ENCODE assay signal across 26 cellular contexts in genomic region chr10:124552877-124553276, GRCh38.
"Had no signal": no experiment of that assay in that cellular context is flagged by ENCODE, and none has a peak within 500 bp of the region (broad histone marks: within the 10 kb centered on the region; RNA-seq: fewer than 3 reads in every experiment).

No MANE protein-coding gene starts in this region.

- H3K27ac Mint-ChIP-seq: dendritic cell treated with granulocyte-macrophage colony-stimulating factor and Interleukin-4, amounts not matched to agents 40 ng/mL and 50 ng/mL, for 4 days; endodermal cell; mesothelial cell of epicardium; naive thymus-derived CD4-positive, alpha-beta T cell; nephron; stimulated activated naive CD8-positive, alpha-beta T cell treated with anti-CD3 and anti-CD28 coated beads, Interleukin-15, amount 100 ng/mL, for 72 hours had no signal

- H3K9me3 Mint-ChIP-seq: dendritic cell treated with granulocyte-macrophage colony-stimulating factor and Interleukin-4, amounts not matched to agents 40 ng/mL and 50 ng/mL, for 4 days; endodermal cell; mesothelial cell of epicardium; naive thymus-derived CD4-positive, alpha-beta T cell; nephron; stimulated activated naive CD8-positive, alpha-beta T cell treated with anti-CD3 and anti-CD28 coated beads, Interleukin-15, amount 100 ng/mL, for 72 hours had no signal

- ATAC-seq: esophagus mucosa; gastrocnemius medialis; heart right ventricle; left cardiac atrium; left lung; mucosa of descending colon; naive thymus-derived CD4-positive, alpha-beta T cell; pancreas; right lobe of liver; stimulated activated naive CD8-positive, alpha-beta T cell treated with anti-CD3 and anti-CD28 coated beads, Interleukin-15, amount 100 ng/mL, for 72 hours; upper lobe of right lung had no signal

- H3K4me1 Mint-ChIP-seq: endodermal cell; nephron; stimulated activated naive CD8-positive, alpha-beta T cell treated with anti-CD3 and anti-CD28 coated beads, Interleukin-15, amount 100 ng/mL, for 72 hours had no signal

- H3K27me3 Mint-ChIP-seq: dendritic cell treated with granulocyte-macrophage colony-stimulating factor and Interleukin-4, amounts not matched to agents 40 ng/mL and 50 ng/mL, for 4 days; naive thymus-derived CD4-positive, alpha-beta T cell; stimulated activated naive CD8-positive, alpha-beta T cell treated with anti-CD3 and anti-CD28 coated beads, Interleukin-15, amount 100 ng/mL, for 72 hours had no signal

- H3K4me3 Mint-ChIP-seq: dendritic cell treated with granulocyte-macrophage colony-stimulating factor and Interleukin-4, amounts not matched to agents 40 ng/mL and 50 ng/mL, for 4 days; endodermal cell; mesothelial cell of epicardium; naive thymus-derived CD4-positive, alpha-beta T cell; nephron; stimulated activated naive CD8-positive, alpha-beta T cell treated with anti-CD3 and anti-CD28 coated beads, Interleukin-15, amount 100 ng/mL, for 72 hours had no signal

- H3K36me3 Mint-ChIP-seq: mesothelial cell of epicardium had no signal

- DNase-seq: colonic mucosa; effector CD8-positive, alpha-beta T cell; endodermal cell; foreskin fibroblast; gastrocnemius medialis; heart right ventricle; hippocampal formation; left cardiac atrium; mesenchymal stem cell; mucosa of descending colon; naive thymus-derived CD4-positive, alpha-beta T cell; pancreas; right lobe of liver; small intestine; stimulated activated CD4-positive, alpha-beta T cell treated with anti-CD3 and anti-CD28 coated beads, Interleukin-15, amount 100 ng/mL, for 24 hours; stimulated activated CD4-positive, alpha-beta T cell treated with anti-CD3 and anti-CD28 coated beads, Interleukin-2, amount 100 ng/mL, for 48 hours; stimulated activated naive CD4-positive, alpha-beta T cell; stimulated activated naive CD8-positive, alpha-beta T cell treated with anti-CD3 and anti-CD28 coated beads, Interleukin-15, amount 100 ng/mL, for 72 hours; transverse colon; upper lobe of right lung; uterus had no signal
